Comparison of ENCODE assay signal across 8 cellular contexts in the genomic region with DNA sequence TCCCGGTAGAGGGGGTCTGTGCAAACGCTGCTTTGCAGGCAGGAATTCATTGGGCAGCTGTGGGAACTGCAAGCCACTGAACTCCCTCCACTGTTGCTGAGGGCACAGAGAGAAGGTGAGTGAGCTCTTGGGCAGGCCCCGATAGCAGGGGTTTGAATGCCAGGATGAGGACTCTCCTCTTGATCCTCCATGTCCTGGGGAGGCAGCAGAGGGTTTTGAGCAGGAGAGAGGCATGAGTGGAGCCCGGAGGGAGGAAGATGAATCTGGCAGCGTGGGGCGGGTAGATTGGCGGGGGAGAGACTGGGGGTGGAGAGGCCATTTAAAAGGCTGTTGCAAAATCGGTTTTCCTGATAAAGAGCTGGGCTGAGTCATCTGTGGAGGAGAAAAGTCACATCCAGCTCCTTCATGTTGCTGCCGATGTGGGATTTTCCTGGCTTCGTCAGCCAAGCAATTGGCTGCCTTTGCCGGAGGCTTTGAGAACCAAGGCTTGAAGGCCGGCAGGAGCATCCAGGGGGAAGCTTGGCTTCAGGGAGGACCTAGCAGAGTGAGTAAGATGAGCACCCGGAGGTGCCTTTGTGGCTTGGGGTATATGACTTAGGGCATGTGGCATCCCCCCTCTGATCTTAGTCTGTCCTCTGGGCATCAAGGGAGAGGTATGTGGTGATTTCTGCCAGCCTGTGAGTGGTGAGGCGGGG. TPM values are rescaled to one million over a fixed set of nuclear protein-coding genes. Genes with fewer than 3 reads are reported as not detected.
A peak's percentile ranks its signal among the peaks of the same experiment; 100 is the strongest.
DNase-seq lines count a peak whose midpoint lies in the region; ATAC-seq and TF ChIP-seq lines count a peak whose summit lies in the region.

A gene with protein sequence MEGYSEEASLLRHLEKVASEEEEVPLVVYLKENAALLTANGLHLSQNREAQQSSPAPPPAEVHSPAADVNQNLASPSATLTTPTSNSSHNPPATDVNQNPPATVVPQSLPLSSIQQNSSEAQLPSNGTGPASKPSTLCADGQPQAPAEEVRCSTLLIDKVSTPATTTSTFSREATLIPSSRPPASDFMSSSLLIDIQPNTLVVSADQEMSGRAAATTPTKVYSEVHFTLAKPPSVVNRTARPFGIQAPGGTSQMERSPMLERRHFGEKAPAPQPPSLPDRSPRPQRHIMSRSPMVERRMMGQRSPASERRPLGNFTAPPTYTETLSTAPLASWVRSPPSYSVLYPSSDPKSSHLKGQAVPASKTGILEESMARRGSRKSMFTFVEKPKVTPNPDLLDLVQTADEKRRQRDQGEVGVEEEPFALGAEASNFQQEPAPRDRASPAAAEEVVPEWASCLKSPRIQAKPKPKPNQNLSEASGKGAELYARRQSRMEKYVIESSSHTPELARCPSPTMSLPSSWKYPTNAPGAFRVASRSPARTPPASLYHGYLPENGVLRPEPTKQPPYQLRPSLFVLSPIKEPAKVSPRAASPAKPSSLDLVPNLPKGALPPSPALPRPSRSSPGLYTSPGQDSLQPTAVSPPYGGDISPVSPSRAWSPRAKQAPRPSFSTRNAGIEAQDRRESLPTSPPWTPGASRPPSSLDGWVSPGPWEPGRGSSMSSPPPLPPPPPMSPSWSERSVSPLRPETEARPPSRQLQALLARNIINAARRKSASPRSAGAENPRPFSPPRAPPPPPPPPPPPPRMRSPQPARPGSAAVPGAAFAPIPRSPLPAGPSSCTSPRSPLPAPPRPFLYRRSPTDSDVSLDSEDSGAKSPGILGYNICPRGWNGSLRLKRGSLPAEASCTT (plus strand): TSS at position 350 of the 695 bp plus-strand sequence. CDS start 7,616 bp downstream, outside the sequence.

- peaks cover 35% of the 10 kb centered on the region for H3K27me3 Mint-ChIP-seq in stimulated activated naive CD8-positive, alpha-beta T cell treated with anti-CD3 and anti-CD28 coated beads, Interleukin-15, amount 100 ng/mL, for 72 hours

- no peak within 1 kb of the TSS for H3K4me3 Mint-ChIP-seq in stimulated activated naive CD8-positive, alpha-beta T cell treated with anti-CD3 and anti-CD28 coated beads, Interleukin-15, amount 100 ng/mL, for 72 hours

- intact Hi-C loops in posterior vena cava (cut with DNase I) = no loop called here

- ATAC-seq in SK-N-SH treated with all-trans-retinoic acid at 6 μM for 48 hours (peak; percentile 17), GM21526 (IDR thresholded peaks at IDR 0.05; ENCODE audit: low FRiP score, unreplicated experiment) (no peak)
- no peak for ATAC-seq in stimulated activated naive CD8-positive, alpha-beta T cell treated with anti-CD3 and anti-CD28 coated beads, Interleukin-15, Interleukin-2, amounts not matched to agents 100 U/mL and 50 U/mL, for 24 hours
- no peak for ATAC-seq in stimulated activated naive CD8-positive, alpha-beta T cell treated with anti-CD3 and anti-CD28 coated beads, Interleukin-15, amount 100 ng/mL, for 72 hours

- no peak within 1 kb of the TSS for H3K27ac Mint-ChIP-seq in stimulated activated naive CD8-positive, alpha-beta T cell treated with anti-CD3 and anti-CD28 coated beads, Interleukin-15, amount 100 ng/mL, for 72 hours

- no peaks in the 10 kb centered on the region for H3K4me1 Mint-ChIP-seq in stimulated activated naive CD8-positive, alpha-beta T cell treated with anti-CD3 and anti-CD28 coated beads, Interleukin-15, amount 100 ng/mL, for 72 hours

- no peaks in the 10 kb centered on the region for H3K9me3 Mint-ChIP-seq in stimulated activated naive CD8-positive, alpha-beta T cell treated with anti-CD3 and anti-CD28 coated beads, Interleukin-15, amount 100 ng/mL, for 72 hours

- peak; percentile 98 for DNase-seq in ELR (ENCODE audit: low read depth)
- no peak for DNase-seq in glomerular endothelial cell (ENCODE audit: extremely low read depth, low read depth, low spot score)
- peak; percentile 91 for DNase-seq in posterior vena cava (ENCODE audit: low spot score)
- no peak for DNase-seq in stimulated activated CD4-positive, alpha-beta T cell treated with anti-CD3 and anti-CD28 coated beads, Interleukin-2, amount 100 ng/mL, for 48 hours
- no peak for DNase-seq in stimulated activated naive CD8-positive, alpha-beta T cell treated with anti-CD3 and anti-CD28 coated beads, Interleukin-15, Interleukin-2, amounts not matched to agents 100 U/mL and 50 U/mL, for 24 hours
- DNase-seq in stimulated activated naive CD8-positive, alpha-beta T cell treated with anti-CD3 and anti-CD28 coated beads, Interleukin-15, amount 100 ng/mL, for 72 hours = no peak

TF ChIP-seq in SK-N-SH treated with all-trans-retinoic acid at 6 μM for 48 hours, 23 proteins besides CTCF, POLR2A, EP300 and RAD21:
- TF ChIP-seq ISL1 (CRISPR knock-in tag; IDR thresholded peaks at IDR 0.05) = no peak
- peak; percentile 11; the same call in 1 of the 2 replicates for TF ChIP-seq SNAI2 (CRISPR knock-in tag; IDR thresholded peaks at IDR 0.05)

RNA-seq across cellular contexts. Expression of the gene that starts here (rescaled TPM):
- total RNA-seq in glomerular endothelial cell = 56.7 and 123 TPM in 2 replicates
- total RNA-seq in posterior vena cava = 100 to 1,000 TPM; 183 to 218 TPM

Comparison
In these comparisons a context has a peak if more than half of its experiments do, and no peak if none do; other contexts are left out.
1. DNase-seq: peak in ELR (single experiment) and posterior vena cava (single experiment); none in glomerular endothelial cell (single experiment), stimulated activated CD4-positive, alpha-beta T cell treated with anti-CD3 and anti-CD28 coated beads, Interleukin-2, amount 100 ng/mL, for 48 hours (0 of 2), stimulated activated naive CD8-positive, alpha-beta T cell treated with anti-CD3 and anti-CD28 coated beads, Interleukin-15, Interleukin-2, amounts not matched to agents 100 U/mL and 50 U/mL, for 24 hours (single experiment) and stimulated activated naive CD8-positive, alpha-beta T cell treated with anti-CD3 and anti-CD28 coated beads, Interleukin-15, amount 100 ng/mL, for 72 hours (0 of 2).